ENCODE assay signal across 9 cellular contexts in genomic region chr3:196597971-196598733, GRCh38. TPM values are rescaled to one million over a fixed set of nuclear protein-coding genes. Genes with fewer than 3 reads are reported as not detected.
DNase-seq lines count a peak whose midpoint lies in the region; ATAC-seq and TF ChIP-seq lines count a peak whose summit lies in the region.
"Not testable (repeated sequence)": the region's sequence is repeated elsewhere in the genome, so short reads cannot be mapped to it uniquely, and the experiment has no call there.
"Had no signal": no experiment of that assay in that cellular context is flagged by ENCODE, and none has a peak within 500 bp of the region (broad histone marks: within the 10 kb centered on the region; RNA-seq: fewer than 3 reads in every experiment).

No MANE protein-coding gene starts in this region.

- H3K27me3 ChIP-seq in GM23248 (replicated peaks; ENCODE audit: insufficient read depth): peaks cover 30% of the 10 kb centered on the region; the same call in 1 of the 2 replicates
- H3K27me3 ChIP-seq in SJSA1 (replicated peaks); naive thymus-derived CD4-positive, alpha-beta T cell (ENCODE audit: control insufficient read depth in 2 of 2, insufficient read depth in 2 of 2, low read length in 2 of 2): not testable (repeated sequence)

- not testable (repeated sequence) for H4K20me1 ChIP-seq in GM23248 (ENCODE audit: insufficient read depth)

- in situ Hi-C loops in GM23248 (cut with MboI): not testable (repeated sequence)

- H3K9me2 ChIP-seq in GM23248 (ENCODE audit: insufficient read depth): not testable (repeated sequence)

- DNase-seq in AG10803 (ENCODE audit: low read depth); epithelial cell of proximal tubule (ENCODE audit: low read depth): not testable (repeated sequence)
- DNase-seq in GM23248 (peak; percentile 30), SJSA1 (ENCODE audit: low read depth in 1 of 2, low spot score in 2 of 2) (peak in 1 of 2 experiments; percentile 9)
- peak; percentile 54 for DNase-seq in activated CD4-positive, alpha-beta T cell treated with anti-CD3 and anti-CD28 coated beads for 48 hours
- DNase-seq in activated naive CD4-positive, alpha-beta T cell treated with Interleukin-2 at 50 U/mL for 16 hours: peak; percentile 32
- DNase-seq in naive thymus-derived CD4-positive, alpha-beta T cell: peak in 6 of 9 donors; percentile 38 to 65 (median 50)
- DNase-seq in stimulated activated CD4-positive, alpha-beta T cell treated with anti-CD3 and anti-CD28 coated beads, Interleukin-4, amount 100 ng/mL, for 24 hours: peak; percentile 24

- POLR2A ChIA-PET in naive thymus-derived CD4-positive, alpha-beta T cell (lab: Charles Lee): interaction anchor here (0.7 to 3.1 kb wide), 12 partner anchors 8 to 142 kb away, joined by 3 to 13 read pairs (median 4); partner anchors contain the start of genes FBXO45 and WDR53

- peak overlapping the region; percentile 13 to 94 (median 83) for H3K4me3 Mint-ChIP-seq in naive thymus-derived CD4-positive, alpha-beta T cell

- not testable (repeated sequence) for H3K79me2 ChIP-seq in GM23248 (ENCODE audit: insufficient read depth)

- peaks cover 0 to 15% (median 9%) of the 10 kb centered on the region in 7 donors for H3K4me1 Mint-ChIP-seq in naive thymus-derived CD4-positive, alpha-beta T cell

- CTCF ChIA-PET in naive thymus-derived CD4-positive, alpha-beta T cell (lab: Charles Lee): interaction anchor here (0.7 to 1.9 kb wide), 4 partner anchors 11 to 87 kb away, joined by 3 to 7 read pairs (median 4); no protein-coding TSS in a partner anchor

- peaks cover 0 to 33% (median 6%) of the 10 kb centered on the region in 5 donors for H3K27me3 Mint-ChIP-seq in naive thymus-derived CD4-positive, alpha-beta T cell

- peak overlapping the region; percentile 93 for H3K4me2 ChIP-seq in GM23248 (ENCODE audit: unreplicated experiment)

- H3K9ac ChIP-seq in GM23248: 0 out of 2 replicates have a peak overlapping the region, but pooled peaks have one; percentile 29

- ATAC-seq in naive thymus-derived CD4-positive, alpha-beta T cell: peak; percentile 6

- H3K36me3 Mint-ChIP-seq in naive thymus-derived CD4-positive, alpha-beta T cell: not testable (repeated sequence)

- not testable (repeated sequence) for H3K27ac ChIP-seq in GM23248; SJSA1; naive thymus-derived CD4-positive, alpha-beta T cell (ENCODE audit: low read depth, low read length)

- H3K9me3 Mint-ChIP-seq in naive thymus-derived CD4-positive, alpha-beta T cell: not testable (repeated sequence)

- not testable (repeated sequence) for TF ChIP-seq CTCF in AG10803 (conservative IDR thresholded peaks at IDR 0.05; ENCODE audit: low read length); epithelial cell of proximal tubule (conservative IDR thresholded peaks at IDR 0.05; ENCODE audit: low read depth, low read length)

- H3K36me3 ChIP-seq in GM23248 (ENCODE audit: low read depth); SJSA1; naive thymus-derived CD4-positive, alpha-beta T cell (ENCODE audit: control insufficient read depth in 2 of 3, insufficient read depth in 3 of 3, low read length in 3 of 3): not testable (repeated sequence)

- H2AFZ ChIP-seq in GM23248: peak overlapping the region; percentile 96

- H3K4me3 ChIP-seq in AG10803 (ENCODE audit: low read length) (peak overlapping the region; percentile 46), GM23248 (peak overlapping the region; percentile 73), SJSA1 (peak overlapping the region; percentile 14), epithelial cell of proximal tubule (ENCODE audit: low read depth, low read length) (peak overlapping the region; percentile 35)
- peak overlapping the region; percentile 53 for H3K4me3 ChIP-seq in naive thymus-derived CD4-positive, alpha-beta T cell (ENCODE audit: low read length)

- not testable (repeated sequence) for H3F3A ChIP-seq in GM23248 (ENCODE audit: insufficient read depth)

- WGBS in GM23248 (ENCODE audit: low coverage in 1 of 2, low lambda C conversion rate in 2 of 2, missing lambda C conversion rate in 2 of 2), 2 experiments: 7 to 8% methylated on average over 25 of the region's 25 CpGs

- peak overlapping the region in 8 of 9 donors; percentile 46 to 87 (median 74) for H3K27ac Mint-ChIP-seq in naive thymus-derived CD4-positive, alpha-beta T cell

- intact Hi-C loops in naive thymus-derived CD4-positive, alpha-beta T cell (cut with micrococcal nuclease): loop anchor here in 1 of 2 donors (2.0 kb wide), 1 partner anchor 29 kb away; the partner anchor contains the start of genes FBXO45 and WDR53

- not testable (repeated sequence) for H3K4me1 ChIP-seq in GM23248 (ENCODE audit: insufficient read depth); SJSA1 (replicated peaks); naive thymus-derived CD4-positive, alpha-beta T cell (ENCODE audit: control insufficient read depth in 2 of 2, insufficient read depth in 2 of 2, low read length in 2 of 2)

- H3K9me3 ChIP-seq in GM23248 (ENCODE audit: low read depth); SJSA1 (replicated peaks); naive thymus-derived CD4-positive, alpha-beta T cell (ENCODE audit: control insufficient read depth in 2 of 3, low read length in 3 of 3): not testable (repeated sequence)

RNA-seq across cellular contexts. Expression of gene FBXO45, which starts 29.7 kb away (rescaled TPM):
- 7.2 and 10.7 TPM in 2 replicates for total RNA-seq in GM23248 (2014; rRNA removed; shearing (Covaris generic))
- polyA plus RNA-seq in GM23248 (2016; fragmentation: Nextera tagmentation; extraction: Ambion mirVana): 1.7 and 2.1 TPM in 2 replicates
- 18.3 and 20.4 TPM in 2 replicates for total RNA-seq in SJSA1 (2014; rRNA removed; shearing (Covaris generic))
- total RNA-seq in epithelial cell of proximal tubule: 7.8 and 9.9 TPM in 2 replicates
- 10 to 100 TPM in 1 of 5 experiments, 1 to 10 TPM in 4; 2.8 to 15.9 (median 7.1) TPM for total RNA-seq in naive thymus-derived CD4-positive, alpha-beta T cell
- polyA plus RNA-seq in naive thymus-derived CD4-positive, alpha-beta T cell: 1 to 10 TPM; 1.2 to 2.0 TPM

RNA-seq across cellular contexts. Expression of gene WDR53, which starts 29.8 kb away (rescaled TPM):
- 8.9 and 9.4 TPM in 2 replicates for total RNA-seq in GM23248 (2014; rRNA removed; shearing (Covaris generic))
- polyA plus RNA-seq in GM23248 (2016; fragmentation: Nextera tagmentation; extraction: Ambion mirVana): 9.3 and 12.7 TPM in 2 replicates
- total RNA-seq in SJSA1 (2014; rRNA removed; shearing (Covaris generic)): 9.3 and 12.7 TPM in 2 replicates
- 8.5 and 9.2 TPM in 2 replicates for total RNA-seq in epithelial cell of proximal tubule
- total RNA-seq in naive thymus-derived CD4-positive, alpha-beta T cell: 10 to 100 TPM; 13.6 to 31.5 (median 22.7) TPM
- 10 to 100 TPM; 11.9 to 25.1 TPM for polyA plus RNA-seq in naive thymus-derived CD4-positive, alpha-beta T cell

RNA-seq across cellular contexts. Expression of gene NRROS, which starts 41.3 kb away (rescaled TPM):
- 0.22 TPM in 1 of 2 replicates, not detected in the other for total RNA-seq in GM23248 (2014; rRNA removed; shearing (Covaris generic))
- polyA plus RNA-seq in GM23248 (2016; fragmentation: Nextera tagmentation; extraction: Ambion mirVana): not detected in 2 replicates
- 0.11 TPM in 1 of 2 replicates, not detected in the other for total RNA-seq in SJSA1 (2014; rRNA removed; shearing (Covaris generic))
- 0.35 and 2.5 TPM in 2 replicates for total RNA-seq in epithelial cell of proximal tubule
- total RNA-seq in naive thymus-derived CD4-positive, alpha-beta T cell: 10 to 100 TPM in 4 of 5 experiments, 1 to 10 TPM in 1; 9.8 to 53.3 (median 14.2) TPM
- polyA plus RNA-seq in naive thymus-derived CD4-positive, alpha-beta T cell: 1 to 10 TPM; 1.3 to 4.3 TPM
- total RNA-seq: A172 had no signal

Comparison
In these comparisons a context has a peak if more than half of its experiments do, and no peak if none do; other contexts are left out.
1. H3K4me3 ChIP-seq: peak in every context shown above with its lines; median percentile 73 in GM23248; 53 in naive thymus-derived CD4-positive, alpha-beta T cell; 46 in AG10803; 35 in epithelial cell of proximal tubule; 14 in SJSA1.